16 cellular contexts compared by ENCODE assay signal in the genomic region with DNA sequence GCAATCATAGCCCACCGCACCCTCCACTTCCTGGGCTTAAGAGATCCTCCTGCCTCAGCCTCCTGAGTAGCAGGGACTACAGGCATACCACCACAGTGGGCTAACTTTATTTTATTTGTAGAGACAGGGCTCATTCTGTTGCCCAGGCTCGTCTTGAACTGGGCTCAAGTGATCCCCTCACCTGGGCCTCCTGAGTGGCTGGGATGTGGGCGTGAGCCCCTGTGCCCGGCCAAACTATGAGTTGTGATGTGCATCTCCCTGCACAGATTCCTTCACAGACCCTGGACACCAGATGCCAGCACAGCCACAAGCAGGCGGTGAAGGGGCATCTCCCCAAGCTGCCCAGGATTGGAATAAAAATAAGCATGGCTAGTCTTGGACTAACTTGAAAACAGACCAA.
DNase-seq lines count a peak whose midpoint lies in the region; ATAC-seq and TF ChIP-seq lines count a peak whose summit lies in the region.
"Had no signal": no experiment of that assay in that cellular context is flagged by ENCODE, and none has a peak within 500 bp of the region (broad histone marks: within the 10 kb centered on the region; RNA-seq: fewer than 3 reads in every experiment).

No MANE protein-coding gene starts in this region.

- H3K9me2 ChIP-seq in SK-N-SH = no peaks in the 10 kb centered on the region

- H3K4me3 Mint-ChIP-seq in progenitor cell of endocrine pancreas (ENCODE audit: low read depth) (no peak overlapping the region), type B pancreatic cell (no peak overlapping the region)
- H3K4me3 Mint-ChIP-seq: CD14-positive monocyte; CD8-positive, alpha-beta T cell had no signal

- H3K27ac Mint-ChIP-seq in progenitor cell of endocrine pancreas = no peak overlapping the region
- no peak overlapping the region for H3K27ac Mint-ChIP-seq in type B pancreatic cell
- H3K27ac Mint-ChIP-seq: CD14-positive monocyte; CD8-positive, alpha-beta T cell had no signal

- H2AFZ ChIP-seq in SK-N-SH (ENCODE audit: low read depth) = no peak overlapping the region

- 1% methylated on average over 4 of the region's 5 CpGs for WGBS in SK-N-SH (ENCODE audit: low lambda C conversion rate)

- H3K27ac ChIP-seq in RWPE2 (ENCODE audit: poor library complexity, severe bottlenecking) = no peak overlapping the region
- no peak overlapping the region for H3K27ac ChIP-seq in SK-N-SH (ENCODE audit: low read depth in 2 of 2, low read length in 1 of 2)

- TF ChIP-seq RAD21 in SK-N-SH (IDR thresholded peaks at IDR 0.05; ENCODE audit: low read length) = no peak

- TF ChIP-seq CTCF in RWPE2 (IDR thresholded peaks at IDR 0.05; ENCODE audit: poor library complexity, severe bottlenecking) (no peak), progenitor cell of endocrine pancreas (IDR thresholded peaks at IDR 0.05; ENCODE audit: unreplicated experiment) (no peak), type B pancreatic cell (conservative IDR thresholded peaks at IDR 0.05) (no peak), SK-N-SH (IDR thresholded peaks at IDR 0.05) (no peak)

- H3K9me3 ChIP-seq in RWPE2 (ENCODE audit: severe bottlenecking) (no peaks in the 10 kb centered on the region), HAP-1 (no peaks in the 10 kb centered on the region), SK-N-SH (no peaks in the 10 kb centered on the region)

- H3K36me3 Mint-ChIP-seq in progenitor cell of endocrine pancreas (ENCODE audit: insufficient read depth) (no peaks in the 10 kb centered on the region), type B pancreatic cell (no peaks in the 10 kb centered on the region)
- H3K36me3 Mint-ChIP-seq: CD14-positive monocyte; CD8-positive, alpha-beta T cell had no signal

- peak; percentile 22 for DNase-seq in RWPE2 (ENCODE audit: low spot score)
- DNase-seq in ecto neural progenitor cell (ENCODE audit: low spot score) = peak; percentile 13
- peak; percentile 1 for DNase-seq in progenitor cell of endocrine pancreas (ENCODE audit: low spot score, unreplicated experiment)
- peak; percentile 29 for DNase-seq in type B pancreatic cell (ENCODE audit: extremely low spot score, unreplicated experiment)
- DNase-seq in NK-92 treated with Interleukin-12 subunit alpha and Interleukin-12 subunit beta, amount 100 ng/mL, for 24 hours (lab: John Stamatoyannopoulos, UW) = no peak
- DNase-seq in HAP-1 (ENCODE audit: low spot score in 2 of 2) = no peak
- no peak for DNase-seq in NCI-H748 treated with DMSO at 0.1 percent for 48 hours (lab: John Stamatoyannopoulos, UW)
- DNase-seq in SK-N-SH = no peak
- DNase-seq: COR-L47, DMS153, DMS79 treated with DMSO at 0.1 percent for 48 hours, EL, IMR-90 had no signal

- H3K79me2 ChIP-seq in SK-N-SH (ENCODE audit: insufficient read depth) = no peaks in the 10 kb centered on the region

- peaks cover 5% of the 10 kb centered on the region for H3K4me1 Mint-ChIP-seq in progenitor cell of endocrine pancreas (ENCODE audit: low read depth)
- H3K4me1 Mint-ChIP-seq in type B pancreatic cell (ENCODE audit: unreplicated experiment) = no peaks in the 10 kb centered on the region
- H3K4me1 Mint-ChIP-seq: CD14-positive monocyte had no signal

- no peak overlapping the region for H3K9ac ChIP-seq in SK-N-SH

- H3K4me1 ChIP-seq in RWPE2 (ENCODE audit: insufficient read depth, poor library complexity, severe bottlenecking) = no peaks in the 10 kb centered on the region
- H3K4me1 ChIP-seq in HAP-1 = peaks cover 3% of the 10 kb centered on the region
- H3K4me1 ChIP-seq in SK-N-SH (ENCODE audit: control insufficient read depth in 1 of 2, insufficient read depth in 2 of 2, low read depth in 1 of 2, low read length in 1 of 2) = no peaks in the 10 kb centered on the region

- H3K27me3 Mint-ChIP-seq in progenitor cell of endocrine pancreas = peaks cover 22% of the 10 kb centered on the region
- peaks cover 16% of the 10 kb centered on the region for H3K27me3 Mint-ChIP-seq in type B pancreatic cell

- no peaks in the 10 kb centered on the region for H4K20me1 ChIP-seq in SK-N-SH (ENCODE audit: insufficient read depth)

- H3K4me2 ChIP-seq in SK-N-SH = no peak overlapping the region

- in situ Hi-C loops in HAP-1 (cut with MboI; ENCODE audit: low sequenced_read_pairs) = no loop called here

- POLR2A ChIA-PET in SK-N-SH (lab: Yijun Ruan, JAX) = no interaction called here

- TF ChIP-seq EP300 in SK-N-SH (IDR thresholded peaks at IDR 0.05; ENCODE audit: borderline replicate concordance in 1 of 2, low read depth in 1 of 2, low read length in 1 of 2) = no peak

- H3F3A ChIP-seq in SK-N-SH (replicated peaks; ENCODE audit: insufficient read depth) = no peaks in the 10 kb centered on the region

- H3K4me3 ChIP-seq in RWPE2 (ENCODE audit: severe bottlenecking) = no peak overlapping the region
- no peak overlapping the region for H3K4me3 ChIP-seq in HAP-1
- no peak overlapping the region for H3K4me3 ChIP-seq in SK-N-SH (ENCODE audit: low read depth in 2 of 2, low read length in 1 of 2)

- CTCF ChIA-PET in SK-N-SH (lab: Yijun Ruan, JAX) = no interaction called here

- no peaks in the 10 kb centered on the region for H3K36me3 ChIP-seq in RWPE2 (ENCODE audit: low read depth)
- H3K36me3 ChIP-seq in HAP-1 (replicated peaks) = no peaks in the 10 kb centered on the region
- no peaks in the 10 kb centered on the region for H3K36me3 ChIP-seq in SK-N-SH (replicated peaks in 1 of 2; ENCODE audit: control insufficient read depth in 1 of 2, insufficient read depth in 2 of 2, low read length in 1 of 2)

- no peak for ATAC-seq in RWPE2 (ENCODE audit: low read depth)
- ATAC-seq: CD8-positive, alpha-beta T cell; HCT116 had no signal

- H3K27me3 ChIP-seq in RWPE2 (ENCODE audit: insufficient read depth, poor library complexity, severe bottlenecking) = no peaks in the 10 kb centered on the region
- no peaks in the 10 kb centered on the region for H3K27me3 ChIP-seq in HAP-1 (ENCODE audit: low read depth)
- H3K27me3 ChIP-seq in SK-N-SH (ENCODE audit: insufficient read depth) = peaks cover 5% of the 10 kb centered on the region; the same call in 1 of the 2 replicates

- no peaks in the 10 kb centered on the region for H3K9me3 Mint-ChIP-seq in progenitor cell of endocrine pancreas (ENCODE audit: low read depth)
- no peaks in the 10 kb centered on the region for H3K9me3 Mint-ChIP-seq in type B pancreatic cell
- H3K9me3 Mint-ChIP-seq: CD8-positive, alpha-beta T cell had no signal

TF ChIP-seq in SK-N-SH, 30 proteins besides CTCF, POLR2A, EP300 and RAD21:
- no peak for TF ChIP-seq ELF1 (IDR thresholded peaks at IDR 0.05)
- no peak for TF ChIP-seq FOXJ3 (CRISPR knock-in tag; IDR thresholded peaks at IDR 0.05)
- no peak for TF ChIP-seq NRF1 (IDR thresholded peaks at IDR 0.05; ENCODE audit: low read depth, low read length)
- no peak for TF ChIP-seq RCOR1 (IDR thresholded peaks at IDR 0.05; ENCODE audit: low read length)
- no peak for TF ChIP-seq SIN3A (IDR thresholded peaks at IDR 0.05; ENCODE audit: borderline replicate concordance, low read depth, low read length)
- TF ChIP-seq, protein P1, sequence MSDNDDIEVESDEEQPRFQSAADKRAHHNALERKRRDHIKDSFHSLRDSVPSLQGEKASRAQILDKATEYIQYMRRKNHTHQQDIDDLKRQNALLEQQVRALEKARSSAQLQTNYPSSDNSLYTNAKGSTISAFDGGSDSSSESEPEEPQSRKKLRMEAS (IDR thresholded peaks at IDR 0.05; ENCODE audit: low read depth) = no peak
- no peak for TF ChIP-seq RXRA (IDR thresholded peaks at IDR 0.05; ENCODE audit: borderline replicate concordance, low read depth)
- TF ChIP-seq, protein P2, sequence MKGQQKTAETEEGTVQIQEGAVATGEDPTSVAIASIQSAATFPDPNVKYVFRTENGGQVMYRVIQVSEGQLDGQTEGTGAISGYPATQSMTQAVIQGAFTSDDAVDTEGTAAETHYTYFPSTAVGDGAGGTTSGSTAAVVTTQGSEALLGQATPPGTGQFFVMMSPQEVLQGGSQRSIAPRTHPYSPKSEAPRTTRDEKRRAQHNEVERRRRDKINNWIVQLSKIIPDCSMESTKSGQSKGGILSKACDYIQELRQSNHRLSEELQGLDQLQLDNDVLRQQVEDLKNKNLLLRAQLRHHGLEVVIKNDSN (IDR thresholded peaks at IDR 0.05; ENCODE audit: borderline replicate concordance, low read depth) = no peak
- TF ChIP-seq RFX5 (IDR thresholded peaks at IDR 0.05; ENCODE audit: low read length) = no peak

Comparison
In these comparisons a context has a peak if more than half of its experiments do, and no peak if none do; other contexts are left out.
1. DNase-seq: peak in RWPE2 (single experiment), ecto neural progenitor cell (single experiment), progenitor cell of endocrine pancreas (single experiment) and type B pancreatic cell (single experiment); none in NK-92 treated with Interleukin-12 subunit alpha and Interleukin-12 subunit beta, amount 100 ng/mL, for 24 hours (single experiment), HAP-1 (0 of 2), NCI-H748 treated with DMSO at 0.1 percent for 48 hours (single experiment) and SK-N-SH (single experiment).